11 cellular contexts compared by ENCODE assay signal in the genomic region with DNA sequence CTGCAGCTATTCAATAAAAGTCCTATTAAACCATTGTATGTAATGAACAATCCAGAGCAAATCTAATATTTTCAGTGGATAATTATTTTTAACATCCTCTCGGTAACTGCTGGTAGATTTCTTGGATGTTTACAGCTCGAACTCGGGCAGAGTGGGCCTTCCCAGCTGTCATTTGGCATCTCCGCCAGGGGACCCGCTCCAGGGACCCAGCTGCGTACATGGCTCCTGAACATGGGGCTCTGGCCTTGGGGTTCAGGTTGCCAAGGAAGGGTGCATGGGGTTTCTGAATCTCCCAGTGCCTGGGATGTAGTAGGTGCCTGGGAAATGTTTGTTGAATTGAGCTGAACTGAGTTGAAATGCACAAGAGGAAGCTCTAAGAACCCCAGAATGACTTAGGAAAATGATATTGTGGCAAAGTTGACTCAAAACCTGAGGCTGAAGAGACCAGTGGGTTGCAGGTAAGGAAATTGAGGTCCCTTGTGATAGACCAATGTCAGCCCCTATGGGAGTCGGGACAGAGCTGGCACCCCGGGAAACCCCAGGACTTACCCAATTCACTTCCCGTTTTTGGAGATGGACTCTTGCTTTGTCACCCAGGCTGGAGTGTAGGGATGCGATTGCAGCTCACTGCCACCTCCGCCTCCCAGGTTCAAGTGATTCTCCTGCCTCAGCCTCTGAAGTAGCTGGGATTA.
DNase-seq lines count a peak whose midpoint lies in the region; ATAC-seq, FAIRE-seq and TF ChIP-seq lines count a peak whose summit lies in the region.
"Had no signal": no experiment of that assay in that cellular context is flagged by ENCODE, and none has a peak within 500 bp of the region (broad histone marks: within the 10 kb centered on the region; RNA-seq: fewer than 3 reads in every experiment).

No MANE protein-coding gene starts in this region.

- H4K20me1 ChIP-seq in GM23338 (replicated peaks; ENCODE audit: insufficient read depth): peaks cover 17% of the 10 kb centered on the region; the same call in 1 of the 2 replicates

- H3K4me2 ChIP-seq in GM23338: no peak overlapping the region

- no peak for TF ChIP-seq CTCF in AG04450 (IDR thresholded peaks at IDR 0.05; ENCODE audit: low read depth, low read length)
- TF ChIP-seq CTCF in GM23338 (conservative IDR thresholded peaks at IDR 0.05; ENCODE audit: low read depth in 2 of 2): no peak
- TF ChIP-seq CTCF in coronary artery (IDR thresholded peaks at IDR 0.05): no peak
- TF ChIP-seq CTCF in osteocyte (IDR thresholded peaks at IDR 0.05): no peak
- TF ChIP-seq CTCF in Caco-2 (IDR thresholded peaks at IDR 0.05; ENCODE audit: insufficient read depth in 1 of 2, low read depth in 1 of 2, low read length in 1 of 2, severe bottlenecking in 1 of 2, unreplicated experiment in 1 of 2): no peak

- intact Hi-C loops in Caco-2 (cut with micrococcal nuclease; ENCODE audit: unreplicated experiment): no loop called here

- CTCF ChIA-PET in AG04450 (lab: Charles Lee): interaction anchor here (0.9 kb wide), 1 partner anchor 11 kb away, joined by 3 read pairs; no protein-coding TSS in a partner anchor
- CTCF ChIA-PET in Caco-2 (lab: Charles Lee): no interaction called here

- no peaks in the 10 kb centered on the region for H3K9me2 ChIP-seq in GM23338 (ENCODE audit: insufficient read depth)

- H3K27ac ChIP-seq in AG04450 (ENCODE audit: low read depth, low read length) (peak overlapping the region; percentile 57), GM23338 (ENCODE audit: low read depth) (peak overlapping the region; percentile 19; the same call in 1 of the 2 replicates), coronary artery (peak overlapping the region in 1 of 2 donors; percentile 29)

- H3F3A ChIP-seq in GM23338 (replicated peaks; ENCODE audit: low read depth): no peaks in the 10 kb centered on the region

- no peaks in the 10 kb centered on the region for H3K36me3 Mint-ChIP-seq in GM23338 (ENCODE audit: low read depth)
- H3K36me3 Mint-ChIP-seq in osteocyte (ENCODE audit: unreplicated experiment): peaks cover 7% of the 10 kb centered on the region
- peaks cover 62% of the 10 kb centered on the region for H3K36me3 Mint-ChIP-seq in Caco-2 (ENCODE audit: insufficient read depth, unreplicated experiment)

- ATAC-seq in GM23338: no peak
- ATAC-seq: esophagus mucosa had no signal

- H3K9me3 ChIP-seq in AG04450 (ENCODE audit: control insufficient read depth, insufficient read depth, low read length) (no peaks in the 10 kb centered on the region), Caco-2 (no peaks in the 10 kb centered on the region)

- H3K4me1 ChIP-seq in GM23338 (ENCODE audit: insufficient read depth) (no peaks in the 10 kb centered on the region), Caco-2 (0 out of 2 replicates have a peak, but pooled peaks cover 4% of the 10 kb centered on the region)

- H2AFZ ChIP-seq in GM23338: no peak overlapping the region

- no peaks in the 10 kb centered on the region for H3K27me3 ChIP-seq in AG04450 (ENCODE audit: control insufficient read depth, insufficient read depth, low read length)
- no peaks in the 10 kb centered on the region for H3K27me3 ChIP-seq in GM23338 (ENCODE audit: insufficient read depth)
- no peaks in the 10 kb centered on the region for H3K27me3 ChIP-seq in Caco-2 (replicated peaks; ENCODE audit: control insufficient read depth, insufficient read depth, low read length)

- FAIRE-seq in HTR-8/SVneo (lab: Jason Lieb, UNC): no peak

- peaks cover 4% of the 10 kb centered on the region for H3K4me1 Mint-ChIP-seq in GM23338
- peaks cover 22% of the 10 kb centered on the region for H3K4me1 Mint-ChIP-seq in osteocyte (ENCODE audit: unreplicated experiment)
- peaks cover 14% of the 10 kb centered on the region for H3K4me1 Mint-ChIP-seq in Caco-2 (ENCODE audit: low read depth, unreplicated experiment)

- no peaks in the 10 kb centered on the region; the same call in 2 of the 3 replicates for H3K9me3 Mint-ChIP-seq in GM23338
- no peaks in the 10 kb centered on the region for H3K9me3 Mint-ChIP-seq in osteocyte (ENCODE audit: unreplicated experiment)
- no peaks in the 10 kb centered on the region for H3K9me3 Mint-ChIP-seq in Caco-2 (ENCODE audit: unreplicated experiment)
- H3K9me3 Mint-ChIP-seq: activated naive CD4-positive, alpha-beta T cell treated with anti-CD3 and anti-CD28 coated beads, Interleukin-2, amount 50 U/mL, for 24 hours had no signal

- H3K4me3 Mint-ChIP-seq in GM23338 (no peak overlapping the region), osteocyte (ENCODE audit: unreplicated experiment) (peak overlapping the region; percentile 48), Caco-2 (ENCODE audit: unreplicated experiment) (no peak overlapping the region)
- H3K4me3 Mint-ChIP-seq: activated naive CD4-positive, alpha-beta T cell treated with anti-CD3 and anti-CD28 coated beads, Interleukin-2, amount 50 U/mL, for 24 hours had no signal

- no TSS peak for BruUV-seq in Caco-2 (replicated peaks; lab: Mats Ljungman, UMichigan)

- H3K27me3 Mint-ChIP-seq in GM23338 (ENCODE audit: insufficient read depth, low read depth, poor library complexity): peaks cover 5% of the 10 kb centered on the region
- H3K27me3 Mint-ChIP-seq in osteocyte (ENCODE audit: unreplicated experiment): no peaks in the 10 kb centered on the region
- no peaks in the 10 kb centered on the region for H3K27me3 Mint-ChIP-seq in Caco-2 (ENCODE audit: insufficient read depth, unreplicated experiment)
- H3K27me3 Mint-ChIP-seq: activated naive CD4-positive, alpha-beta T cell treated with anti-CD3 and anti-CD28 coated beads, Interleukin-2, amount 50 U/mL, for 24 hours had no signal

- peaks cover 19% of the 10 kb centered on the region for H3K79me2 ChIP-seq in GM23338 (replicated peaks; ENCODE audit: insufficient read depth)

- POLR2A ChIA-PET in AG04450 (lab: Yijun Ruan, JAX): interaction anchor here (0.8 to 1.4 kb wide), 4 partner anchors 11 to 163 kb away, joined by 3 to 8 read pairs (median 4); no protein-coding TSS in a partner anchor
- POLR2A ChIA-PET in Caco-2 (lab: Charles Lee): no interaction called here

- H3K27ac Mint-ChIP-seq in GM23338 (no peak overlapping the region), osteocyte (ENCODE audit: unreplicated experiment) (no peak overlapping the region), Caco-2 (ENCODE audit: unreplicated experiment) (no peak overlapping the region)
- H3K27ac Mint-ChIP-seq: activated naive CD4-positive, alpha-beta T cell treated with anti-CD3 and anti-CD28 coated beads, Interleukin-2, amount 50 U/mL, for 24 hours had no signal

- no peak for DNase-seq in AG04450 (ENCODE audit: low read depth, low spot score)
- DNase-seq in GM23338 (ENCODE audit: low spot score): no peak
- no peak for DNase-seq in coronary artery (ENCODE audit: low spot score)
- no peak for DNase-seq in osteocyte (ENCODE audit: extremely low spot score, unreplicated experiment)
- DNase-seq in HTR-8/SVneo (ENCODE audit: insufficient read length, low spot score): no peak
- no peak for DNase-seq in Caco-2
- DNase-seq in NCI-H128 (lab: John Stamatoyannopoulos, UW; ENCODE audit: unreplicated experiment): no peak
- DNase-seq in activated gamma-delta T cell treated with Interleukin-2 at 50 U/mL for 16 hours: no peak
- DNase-seq: MM.1S had no signal

- peak overlapping the region; percentile 10; the same call in 1 of the 2 replicates for H3K4me3 ChIP-seq in AG04450 (ENCODE audit: low read depth, low read length)
- no peak overlapping the region for H3K4me3 ChIP-seq in GM23338
- H3K4me3 ChIP-seq in coronary artery: peak overlapping the region; percentile 49
- H3K4me3 ChIP-seq in Caco-2 (ENCODE audit: low read depth, low read length): no peak overlapping the region

- H3K36me3 ChIP-seq in GM23338 (ENCODE audit: insufficient read depth): no peaks in the 10 kb centered on the region
- no peaks in the 10 kb centered on the region for H3K36me3 ChIP-seq in Caco-2 (ENCODE audit: control insufficient read depth, insufficient read depth, low read length)

TF ChIP-seq in GM23338, 12 proteins besides CTCF, POLR2A, EP300 and RAD21:
- TF ChIP-seq CREB1 (CRISPR knock-in tag; IDR thresholded peaks at IDR 0.05; ENCODE audit: low read depth): no peak
- no peak for TF ChIP-seq ZNF114 (CRISPR knock-in tag; IDR thresholded peaks at IDR 0.05)
- TF ChIP-seq JUNB (IDR thresholded peaks at IDR 0.05; ENCODE audit: unreplicated experiment): no peak

Comparison
In these comparisons a context has a peak if more than half of its experiments do, and no peak if none do; other contexts are left out.
1. H3K4me3 ChIP-seq: peak in AG04450 (single experiment) and coronary artery (single experiment); none in GM23338 (single experiment) and Caco-2 (single experiment).